In the genomic region with DNA sequence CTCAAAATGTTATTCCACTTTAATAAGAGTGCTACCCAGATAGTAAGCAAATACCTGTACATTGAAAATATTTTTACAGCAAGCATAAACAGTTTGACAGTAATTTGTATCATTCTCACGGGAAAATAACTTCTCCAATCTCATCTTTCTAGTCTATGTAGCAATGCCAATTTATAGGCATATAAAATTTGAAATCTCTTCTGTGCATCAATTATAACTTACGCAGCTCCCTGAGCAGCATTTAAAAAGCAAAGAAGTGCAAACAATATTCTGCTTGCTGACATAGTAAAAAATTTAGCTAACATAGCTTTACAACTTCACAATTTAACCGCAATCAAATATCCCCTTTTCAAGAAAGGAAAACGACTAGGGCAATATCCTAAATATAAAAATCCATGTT, we compare ENCODE assay signal across 3 cellular contexts.
"Had no signal": no experiment of that assay in that cellular context is flagged by ENCODE, and none has a peak within 500 bp of the region (broad histone marks: within the 10 kb centered on the region; RNA-seq: fewer than 3 reads in every experiment).

No MANE protein-coding gene starts in this region.

- H3K4me3 ChIP-seq: GM12878 had no signal

- DNase-seq: GDM1, GF-D8 had no signal

- ATAC-seq: GM12878 had no signal
